ENCODE assay signal across 1 cellular context in genomic region chr5:135973323-135974018, GRCh38.
TF ChIP-seq lines count a peak whose summit lies in the region.

No MANE protein-coding gene starts in this region.

TF ChIP-seq in HepG2, 621 proteins besides CTCF, POLR2A, EP300 and RAD21 (continued from another document):
- TF ChIP-seq ZNF484 (CRISPR knock-in tag; IDR thresholded peaks at IDR 0.05; ENCODE audit: borderline replicate concordance, low read depth): no peak
- peak; percentile 71; the same call in 1 of the 2 replicates for TF ChIP-seq SNAPC2 (CRISPR knock-in tag; IDR thresholded peaks at IDR 0.05)
- TF ChIP-seq TFDP1 (CRISPR knock-in tag; IDR thresholded peaks at IDR 0.05; ENCODE audit: borderline replicate concordance): peak; percentile 75; the same call in 1 of the 2 replicates
- peak; percentile 97 for TF ChIP-seq NCOR1 (IDR thresholded peaks at IDR 0.05; ENCODE audit: borderline replicate concordance, low read length)
- TF ChIP-seq ZNF605 (CRISPR knock-in tag; IDR thresholded peaks at IDR 0.05): peak; percentile 60; the same call in 1 of the 2 replicates
- no peak for TF ChIP-seq AGO2 (optimal IDR thresholded peaks at IDR 0.05; ENCODE audit: low read depth, low read length)
- TF ChIP-seq ZNF616 (CRISPR knock-in tag; IDR thresholded peaks at IDR 0.05; ENCODE audit: low read depth): peak; percentile 80; the same call in 1 of the 2 replicates
- TF ChIP-seq CHCHD3 (CRISPR knock-in tag; IDR thresholded peaks at IDR 0.05): no peak
- TF ChIP-seq ZNF644 (CRISPR knock-in tag; IDR thresholded peaks at IDR 0.05; ENCODE audit: low read depth): peak; percentile 99
- TF ChIP-seq ETV6 (CRISPR knock-in tag; conservative IDR thresholded peaks at IDR 0.05): 0 out of 2 replicates have a peak, but pooled peaks have one; percentile 21
- TF ChIP-seq HMG20A (CRISPR knock-in tag; IDR thresholded peaks at IDR 0.05; ENCODE audit: borderline replicate concordance): peak; percentile 98
- peak; percentile 68; the same call in 1 of the 3 replicates for TF ChIP-seq MXI1 (IDR thresholded peaks at IDR 0.05; ENCODE audit: borderline replicate concordance, low read depth, low read length)
- TF ChIP-seq E2F2 (CRISPR knock-in tag; IDR thresholded peaks at IDR 0.05; ENCODE audit: borderline replicate concordance): peak; percentile 72; the same call in 1 of the 2 replicates
- peak; percentile 93 for TF ChIP-seq FOXP1 (IDR thresholded peaks at IDR 0.05)
- peak; percentile 99 for TF ChIP-seq FOXP1 (CRISPR knock-in tag; IDR thresholded peaks at IDR 0.05)
- no peak for TF ChIP-seq SUZ12 (IDR thresholded peaks at IDR 0.05; ENCODE audit: low read depth, low read length)
- TF ChIP-seq ZNF414 (CRISPR knock-in tag; IDR thresholded peaks at IDR 0.05): peak; percentile 95; the same call in 1 of the 2 replicates
- TF ChIP-seq BCL6 (CRISPR knock-in tag; IDR thresholded peaks at IDR 0.05): peak; percentile 98
- no peak for TF ChIP-seq CCAR2 (optimal IDR thresholded peaks at IDR 0.05; ENCODE audit: low read depth, low read length)
- peak; percentile 54; the same call in 1 of the 2 replicates for TF ChIP-seq TSC22D2 (CRISPR knock-in tag; IDR thresholded peaks at IDR 0.05; ENCODE audit: borderline replicate concordance)
- TF ChIP-seq LBX2 (CRISPR knock-in tag; IDR thresholded peaks at IDR 0.05; ENCODE audit: borderline replicate concordance): 0 out of 2 replicates have a peak, but pooled peaks have one; percentile 50
- peak; percentile 87 for TF ChIP-seq FOXK2 (IDR thresholded peaks at IDR 0.05)
- no peak for TF ChIP-seq ZNF720 (CRISPR knock-in tag; IDR thresholded peaks at IDR 0.05)
- TF ChIP-seq FUBP1 (CRISPR knock-in tag; IDR thresholded peaks at IDR 0.05; ENCODE audit: borderline replicate concordance): no peak
- TF ChIP-seq SRF (IDR thresholded peaks at IDR 0.05; ENCODE audit: low read depth, low read length): peak; percentile 43; the same call in 1 of the 2 replicates
- no peak for TF ChIP-seq LRRFIP1 (CRISPR knock-in tag; conservative IDR thresholded peaks at IDR 0.05)
- no peak for TF ChIP-seq KLF11 (CRISPR knock-in tag; IDR thresholded peaks at IDR 0.05)
- peak; percentile 34; the same call in 1 of the 2 replicates for TF ChIP-seq ZHX2 (IDR thresholded peaks at IDR 0.05; ENCODE audit: low read depth)
- peak; percentile 61; the same call in 1 of the 2 replicates for TF ChIP-seq ZHX2 (CRISPR knock-in tag; IDR thresholded peaks at IDR 0.05; ENCODE audit: borderline replicate concordance)
- TF ChIP-seq ZNF674 (CRISPR knock-in tag; IDR thresholded peaks at IDR 0.05; ENCODE audit: low read depth): no peak
- TF ChIP-seq NR2F1 (CRISPR knock-in tag; IDR thresholded peaks at IDR 0.05): peak; percentile 64 to 66; a peak in 3 of 4 replicates
- peak; percentile 64 for TF ChIP-seq ZNF670 (CRISPR knock-in tag; IDR thresholded peaks at IDR 0.05; ENCODE audit: borderline replicate concordance)
- TF ChIP-seq SPEN (CRISPR knock-in tag; IDR thresholded peaks at IDR 0.05; ENCODE audit: low read depth): peak; percentile 87; the same call in 1 of the 2 replicates
- TF ChIP-seq ZBTB7B (CRISPR knock-in tag; IDR thresholded peaks at IDR 0.05): peak; percentile 87
- peak; percentile 92 for TF ChIP-seq RFXAP (CRISPR knock-in tag; IDR thresholded peaks at IDR 0.05; ENCODE audit: borderline replicate concordance)
- TF ChIP-seq ARID5B (CRISPR knock-in tag; IDR thresholded peaks at IDR 0.05): peak; percentile 99
- peak; percentile 67 for TF ChIP-seq ZNF24 (IDR thresholded peaks at IDR 0.05)
- no peak for TF ChIP-seq PCBP1 (IDR thresholded peaks at IDR 0.05; ENCODE audit: borderline replicate concordance, low read depth, low read length)
- no peak for TF ChIP-seq YY1 (IDR thresholded peaks at IDR 0.05; ENCODE audit: insufficient read depth, insufficient replicate concordance, low read depth, low read length)
- peak; percentile 83; the same call in 1 of the 2 replicates for TF ChIP-seq GATA4 (IDR thresholded peaks at IDR 0.05; ENCODE audit: borderline replicate concordance, low read depth)
- 0 out of 2 replicates have a peak, but pooled peaks have one; percentile 54 for TF ChIP-seq SMARCC2 (IDR thresholded peaks at IDR 0.05)
